Comparison of ENCODE assay signal across 8 cellular contexts in the genomic region with DNA sequence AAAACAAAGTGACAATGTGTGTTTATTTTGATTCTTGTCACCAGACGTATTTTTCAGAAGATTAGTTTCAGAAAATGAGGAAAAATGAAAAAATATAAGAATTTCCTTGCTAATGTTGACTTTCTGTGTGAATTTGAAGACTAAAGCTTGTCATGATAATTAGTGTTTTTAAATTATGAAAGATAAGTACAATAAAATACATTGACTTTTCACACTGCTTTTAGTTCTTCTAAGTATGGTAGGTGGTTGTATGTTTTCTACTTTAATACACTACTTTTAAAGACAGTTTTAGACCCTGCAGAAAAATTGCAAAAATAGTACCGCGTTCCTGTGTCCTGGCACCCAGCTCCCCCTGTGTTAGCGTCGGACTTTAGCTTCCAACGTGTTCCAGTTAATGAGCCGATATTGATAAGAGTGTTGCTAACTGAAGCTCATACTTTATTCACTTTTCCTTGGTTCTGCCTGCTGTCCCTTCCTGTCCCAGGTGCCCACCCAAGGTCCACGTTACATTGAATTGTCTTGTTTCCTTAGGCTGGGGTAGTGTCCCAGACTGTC. TPM values are rescaled to one million over a fixed set of nuclear protein-coding genes. Genes with fewer than 3 reads are reported as not detected.
DNase-seq lines count a peak whose midpoint lies in the region; ATAC-seq and TF ChIP-seq lines count a peak whose summit lies in the region.

No MANE protein-coding gene starts in this region.

- no peaks in the 10 kb centered on the region for H3K9me3 ChIP-seq in naive thymus-derived CD4-positive, alpha-beta T cell (ENCODE audit: control insufficient read depth in 2 of 3, low read length in 3 of 3)

- no peaks in the 10 kb centered on the region for H3K27me3 ChIP-seq in naive thymus-derived CD4-positive, alpha-beta T cell (ENCODE audit: control insufficient read depth in 2 of 2, insufficient read depth in 2 of 2, low read length in 2 of 2)

- peak overlapping the region; percentile 93 for H3K4me3 ChIP-seq in Jurkat, Clone E6-1 (ENCODE audit: low read length)
- H3K4me3 ChIP-seq in naive thymus-derived CD4-positive, alpha-beta T cell (ENCODE audit: low read length), result peak overlapping the region; percentile 83

- H3K27ac ChIP-seq in C4-2B (peak overlapping the region; percentile 82), cingulate gyrus (ENCODE audit: low read depth, low read length) (peak overlapping the region; percentile 79)
- H3K27ac ChIP-seq in naive thymus-derived CD4-positive, alpha-beta T cell (ENCODE audit: low read depth, low read length), result peak overlapping the region; percentile 87

- no peaks in the 10 kb centered on the region for H3K27me3 Mint-ChIP-seq in naive thymus-derived CD4-positive, alpha-beta T cell

- H3K36me3 Mint-ChIP-seq in naive thymus-derived CD4-positive, alpha-beta T cell, result peaks cover 7 to 27% (median 10%) of the 10 kb centered on the region in 5 donors

- peaks cover 0 to 8% (median 1%) of the 10 kb centered on the region in 11 donors for H3K9me3 Mint-ChIP-seq in naive thymus-derived CD4-positive, alpha-beta T cell

- peak overlapping the region; percentile 84 to 95 (median 91) for H3K4me3 Mint-ChIP-seq in naive thymus-derived CD4-positive, alpha-beta T cell

- ATAC-seq in naive thymus-derived CD4-positive, alpha-beta T cell, result no peak
- no peak for ATAC-seq in GM19463 (IDR thresholded peaks at IDR 0.05; ENCODE audit: unreplicated experiment)
- ATAC-seq in GM19467 (IDR thresholded peaks at IDR 0.05; ENCODE audit: unreplicated experiment), result no peak
- ATAC-seq in HG03135 (IDR thresholded peaks at IDR 0.05; ENCODE audit: unreplicated experiment), result no peak

- DNase-seq in Jurkat, Clone E6-1 (ENCODE audit: low read depth, low spot score), result no peak
- no peak for DNase-seq in naive thymus-derived CD4-positive, alpha-beta T cell
- no peak for DNase-seq in NCI-H187 (lab: John Stamatoyannopoulos, UW)

- H3K4me1 ChIP-seq in naive thymus-derived CD4-positive, alpha-beta T cell (ENCODE audit: control insufficient read depth in 2 of 2, insufficient read depth in 2 of 2, low read length in 2 of 2), result peaks cover 8 to 14% of the 10 kb centered on the region in 2 donors

- POLR2A ChIA-PET in naive thymus-derived CD4-positive, alpha-beta T cell (lab: Charles Lee), result interaction anchor here (0.7 to 2.1 kb wide), 6 partner anchors 49 to 356 kb away, joined by 3 to 9 read pairs (median 3); a partner anchor contains a TSS

- peak overlapping the region; percentile 86 to 99 (median 96) for H3K27ac Mint-ChIP-seq in naive thymus-derived CD4-positive, alpha-beta T cell

- CTCF ChIA-PET in naive thymus-derived CD4-positive, alpha-beta T cell (lab: Charles Lee), result interaction anchor here (0.6 to 0.8 kb wide), 2 partner anchors 83 to 153 kb away, joined by 3 read pairs; a partner anchor contains a TSS

- TF ChIP-seq CTCF in C4-2B (conservative IDR thresholded peaks at IDR 0.05), result peak; percentile 30; the same call in 1 of the 2 replicates

- intact Hi-C loops in naive thymus-derived CD4-positive, alpha-beta T cell (cut with micrococcal nuclease), result loop anchor here (1.0 to 5.0 kb wide), 8 partner anchors 47 to 643 kb away; a partner anchor contains a TSS

- peaks cover 0 to 8% (median 0%) of the 10 kb centered on the region in 3 experiments for H3K36me3 ChIP-seq in naive thymus-derived CD4-positive, alpha-beta T cell (ENCODE audit: control insufficient read depth in 2 of 3, insufficient read depth in 3 of 3, low read length in 3 of 3)

- peaks cover 22 to 36% (median 29%) of the 10 kb centered on the region in 7 donors for H3K4me1 Mint-ChIP-seq in naive thymus-derived CD4-positive, alpha-beta T cell

RNA-seq across cellular contexts. Expression of a gene that starts 0.7 kb away (rescaled TPM):
- 64.9 TPM for polyA plus RNA-seq in Jurkat, Clone E6-1 (2012; ENCODE audit: insufficient read depth, insufficient read length)
- 10 to 100 TPM; 17.6 to 23.5 (median 21.7) TPM for total RNA-seq in naive thymus-derived CD4-positive, alpha-beta T cell
- 10 to 100 TPM; 14.6 to 15.7 TPM for polyA plus RNA-seq in naive thymus-derived CD4-positive, alpha-beta T cell

RNA-seq across cellular contexts. Expression of a gene that starts 46.6 kb away (rescaled TPM):
- 296 TPM for polyA plus RNA-seq in Jurkat, Clone E6-1 (2012; ENCODE audit: insufficient read depth, insufficient read length)
- total RNA-seq in naive thymus-derived CD4-positive, alpha-beta T cell, result 100 to 1,000 TPM in 1 of 5 experiments, 10 to 100 TPM in 4; 56.9 to 107 (median 69.7) TPM
- 100 to 1,000 TPM; 165 to 205 TPM for polyA plus RNA-seq in naive thymus-derived CD4-positive, alpha-beta T cell
